ENCODE assay signal across 4 cellular contexts in the genomic region with DNA sequence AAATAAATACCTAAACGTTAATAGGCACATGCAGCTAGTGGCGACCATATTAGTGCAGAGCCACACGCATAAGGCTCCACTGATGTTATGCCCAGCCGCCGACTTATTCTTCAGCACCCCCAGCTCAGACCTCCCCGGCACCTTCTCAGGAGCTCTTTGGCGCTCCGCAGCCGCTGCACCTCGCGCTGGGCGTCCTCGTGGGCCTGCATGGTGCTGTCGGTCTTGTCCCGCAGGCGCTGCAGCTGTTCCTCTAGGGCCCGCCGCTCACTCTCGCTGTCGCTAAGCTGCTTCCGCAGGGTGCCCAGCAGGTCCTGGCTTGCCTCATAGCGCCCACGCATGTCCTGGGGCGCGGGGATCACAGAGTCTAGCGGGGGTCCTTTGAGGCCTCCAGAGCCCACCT. TPM values are rescaled to one million over a fixed set of nuclear protein-coding genes. Genes with fewer than 3 reads are reported as not detected.
"Had no signal": no experiment of that assay in that cellular context is flagged by ENCODE, and none has a peak within 500 bp of the region (broad histone marks: within the 10 kb centered on the region; RNA-seq: fewer than 3 reads in every experiment).

No MANE protein-coding gene starts in this region.

RNA-seq across cellular contexts. Expression of a gene that starts 30.9 kb away (rescaled TPM):
- total RNA-seq: H4, HT1080 had no signal
- polyA plus RNA-seq: IgD-negative memory B cell had no signal

RNA-seq across cellular contexts. Expression of a gene that starts 45.9 kb away (rescaled TPM):
- total RNA-seq: H4, H7, HT1080 had no signal
- polyA plus RNA-seq: IgD-negative memory B cell had no signal
